ENCODE assay signal across 17 cellular contexts in genomic region chr2:216260629-216261028, GRCh38.
"Had no signal": no experiment of that assay in that cellular context is flagged by ENCODE, and none has a peak within 500 bp of the region (broad histone marks: within the 10 kb centered on the region; RNA-seq: fewer than 3 reads in every experiment).

No MANE protein-coding gene starts in this region.

- FAIRE-seq: RCC 7860 had no signal

- H3K9me3 ChIP-seq: SJSA1 had no signal

- H3K27me3 ChIP-seq: SJSA1 had no signal

- H3K36me3 ChIP-seq: SJSA1 had no signal

- H3K4me3 ChIP-seq: SJSA1, SK-N-MC had no signal

- DNase-seq: KBM-7, NCI-H1048, NCI-H1105, NCI-H1436 treated with DMSO at 0.1 percent for 48 hours, NCI-H1694, NCI-H187 treated with DMSO at 0.1 percent for 48 hours, NCI-H2029 treated with DMSO at 0.1 percent for 48 hours, NCI-H2227 treated with DMSO at 0.1 percent for 48 hours, NCI-H524, NCI-H526 treated with DMSO at 0.1 percent for 48 hours, Right ventricle myocardium superior, RPMI8226, SIG-M5 had no signal

- H3K27ac ChIP-seq: HL-60, SJSA1, SK-N-MC had no signal
